In the genomic region with DNA sequence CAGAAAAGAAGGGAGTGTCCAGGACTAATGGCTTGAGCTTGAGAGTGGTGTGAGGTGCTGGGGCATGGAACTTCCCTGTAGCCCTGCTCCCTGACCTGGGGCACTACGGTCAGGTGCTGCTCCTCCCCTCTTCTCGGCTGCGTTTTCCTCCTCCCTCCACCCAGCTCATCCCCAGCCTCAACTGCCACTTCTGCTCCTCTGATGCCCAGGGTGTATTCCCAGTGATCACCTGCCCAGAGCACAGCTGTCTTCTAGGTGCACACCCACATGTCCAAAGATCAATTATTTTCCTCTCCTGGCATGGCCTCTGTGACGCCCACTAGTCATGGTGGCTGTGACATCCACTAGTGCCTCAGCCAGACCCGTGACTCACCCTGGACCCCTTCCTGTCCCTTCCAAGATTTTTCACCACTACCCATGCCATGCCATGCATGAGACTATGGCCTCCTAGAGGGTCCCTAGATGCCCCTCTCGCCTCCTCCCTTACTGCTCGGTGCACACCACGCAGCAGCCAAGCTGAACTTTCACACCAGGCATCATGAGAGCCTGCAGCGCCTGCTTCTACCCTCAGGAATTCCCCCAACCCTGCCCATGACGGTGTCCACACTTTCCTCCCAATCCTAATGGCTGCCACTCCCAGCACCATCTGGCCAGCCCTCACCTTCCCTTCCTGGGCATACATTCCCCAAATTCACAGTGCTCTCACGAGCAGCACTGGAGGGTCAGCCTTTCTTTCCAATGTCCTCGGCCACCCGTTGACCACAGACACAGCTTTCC, we compare ENCODE assay signal across 27 cellular contexts. TPM values are rescaled to one million over a fixed set of nuclear protein-coding genes. Genes with fewer than 3 reads are reported as not detected.
DNase-seq lines count a peak whose midpoint lies in the region; ATAC-seq, FAIRE-seq and TF ChIP-seq lines count a peak whose summit lies in the region.
"Had no signal": no experiment of that assay in that cellular context is flagged by ENCODE, and none has a peak within 500 bp of the region (broad histone marks: within the 10 kb centered on the region; RNA-seq: fewer than 3 reads in every experiment).

No MANE protein-coding gene starts in this region.

- H3K27me3 ChIP-seq in CD4-positive, CD25-positive, alpha-beta regulatory T cell (ENCODE audit: control insufficient read depth, insufficient read depth, low read length): no peaks in the 10 kb centered on the region
- H3K27me3 ChIP-seq in neural cell (ENCODE audit: insufficient read depth, low read depth, low read length) (no peaks in the 10 kb centered on the region), GM23338 (ENCODE audit: insufficient read depth) (no peaks in the 10 kb centered on the region)
- H3K27me3 ChIP-seq: colonic mucosa had no signal

- H3K27ac ChIP-seq in CD4-positive, CD25-positive, alpha-beta regulatory T cell (ENCODE audit: insufficient read depth, low read length, poor library complexity, severe bottlenecking): no peak overlapping the region
- H3K27ac ChIP-seq in RWPE1: peak overlapping the region; percentile 92
- no peak overlapping the region for H3K27ac ChIP-seq in kidney (ENCODE audit: low read depth in 2 of 2, low read length in 2 of 2)
- H3K27ac ChIP-seq in neural cell (ENCODE audit: low read length): peak overlapping the region; percentile 31
- H3K27ac ChIP-seq in GM23338 (ENCODE audit: low read depth): no peak overlapping the region
- H3K27ac ChIP-seq: C4-2B, colonic mucosa, skin epidermis, thoracic aorta had no signal

- peak overlapping the region; percentile 62 to 80 (median 80) for H3K27ac Mint-ChIP-seq in CD4-positive, CD25-positive, alpha-beta regulatory T cell
- H3K27ac Mint-ChIP-seq in GM23338: no peak overlapping the region
- H3K27ac Mint-ChIP-seq: activated naive CD4-positive, alpha-beta T cell treated with anti-CD3 and anti-CD28 coated beads, Interleukin-2, amount 50 U/mL, for 72 hours; activated T-cell treated with anti-CD3 and anti-CD28 coated beads, Interleukin-2, amount 50 U/mL, for 72 hours had no signal

- no peak for FAIRE-seq in kidney (lab: Jason Lieb, UNC)
- FAIRE-seq: endometrium, H54 had no signal

- H3K36me3 ChIP-seq in CD4-positive, CD25-positive, alpha-beta regulatory T cell (ENCODE audit: control insufficient read depth, insufficient read depth, low read length): no peaks in the 10 kb centered on the region
- H3K36me3 ChIP-seq in kidney (ENCODE audit: control insufficient read depth in 1 of 2, insufficient read depth in 2 of 2, low read length in 2 of 2): no peaks in the 10 kb centered on the region
- no peaks in the 10 kb centered on the region for H3K36me3 ChIP-seq in neural cell (ENCODE audit: insufficient read depth, low read length)
- no peaks in the 10 kb centered on the region for H3K36me3 ChIP-seq in GM23338 (ENCODE audit: insufficient read depth)
- H3K36me3 ChIP-seq: colonic mucosa, thoracic aorta had no signal

- peaks cover 0 to 34% (median 10%) of the 10 kb centered on the region in 4 donors for H3K4me1 Mint-ChIP-seq in CD4-positive, CD25-positive, alpha-beta regulatory T cell
- peaks cover 19% of the 10 kb centered on the region; the same call in 2 of the 3 replicates for H3K4me1 Mint-ChIP-seq in GM23338

- intact Hi-C loops in kidney (cut with DNase I): no loop called here

- H3K9me2 ChIP-seq in neural cell (ENCODE audit: insufficient read depth, low read length): no peaks in the 10 kb centered on the region
- no peaks in the 10 kb centered on the region for H3K9me2 ChIP-seq in GM23338 (ENCODE audit: insufficient read depth)

- H3K9ac ChIP-seq in kidney (ENCODE audit: low read length in 2 of 2) (no peak overlapping the region), neural cell (ENCODE audit: low read length) (no peak overlapping the region)

- DNase-seq in CD4-positive, CD25-positive, alpha-beta regulatory T cell: no peak
- DNase-seq in RWPE1 (ENCODE audit: low spot score) (no peak), kidney (peak; percentile 21), GM23338 (ENCODE audit: low spot score) (no peak), anterior cingulate cortex (lab: John Stamatoyannopoulos, UW) (no peak)
- DNase-seq: activated CD4-positive, CD25-positive, alpha-beta regulatory T cell treated with anti-CD3 and anti-CD28 coated beads, Interleukin-2, amount 50 U/mL, for 72 hours; activated T-cell treated with anti-CD3 and anti-CD28 coated beads, Interleukin-2, amount 50 U/mL, for 72 hours; colonic mucosa; KG1; mammary epithelial cell; NCI-H1694; NCI-H2171 treated with DMSO at 0.1 percent for 48 hours; NCI-H526; stimulated activated CD4-positive, alpha-beta T cell treated with anti-CD3 and anti-CD28 coated beads, Interleukin-2, amount 100 ng/mL, for 48 hours; stimulated activated naive CD4-positive, alpha-beta T cell had no signal

- ATAC-seq in CD4-positive, CD25-positive, alpha-beta regulatory T cell (ENCODE audit: low read depth in 2 of 2): no peak
- ATAC-seq in GM23338: no peak
- ATAC-seq in GM19023 (IDR thresholded peaks at IDR 0.05; ENCODE audit: unreplicated experiment): no peak
- no peak for ATAC-seq in HG02763 (IDR thresholded peaks at IDR 0.05; ENCODE audit: unreplicated experiment)
- ATAC-seq: activated naive CD4-positive, alpha-beta T cell treated with anti-CD3 and anti-CD28 coated beads, Interleukin-2, amount 50 U/mL, for 72 hours; activated T-cell treated with anti-CD3 and anti-CD28 coated beads, Interleukin-2, amount 50 U/mL, for 72 hours had no signal

- no peak for TF ChIP-seq CTCF in RWPE1 (conservative IDR thresholded peaks at IDR 0.05; ENCODE audit: low read depth)
- TF ChIP-seq CTCF in kidney (IDR thresholded peaks at IDR 0.05; ENCODE audit: borderline replicate concordance, extremely low read depth, insufficient read depth): no peak
- TF ChIP-seq CTCF in neural cell (IDR thresholded peaks at IDR 0.05; ENCODE audit: poor library complexity, severe bottlenecking): no peak
- no peak for TF ChIP-seq CTCF in GM23338 (conservative IDR thresholded peaks at IDR 0.05; ENCODE audit: low read depth in 2 of 2)

- peaks cover 3% of the 10 kb centered on the region for H3F3A ChIP-seq in neural cell (ENCODE audit: insufficient read depth, low read length, poor library complexity, severe bottlenecking)
- no peaks in the 10 kb centered on the region for H3F3A ChIP-seq in GM23338 (replicated peaks; ENCODE audit: low read depth)

- H3K9me3 ChIP-seq in CD4-positive, CD25-positive, alpha-beta regulatory T cell (ENCODE audit: control insufficient read depth in 2 of 2, low read length in 2 of 2): no peaks in the 10 kb centered on the region
- H3K9me3 ChIP-seq in kidney (ENCODE audit: control insufficient read depth in 1 of 2, low read length in 2 of 2): no peaks in the 10 kb centered on the region
- no peaks in the 10 kb centered on the region for H3K9me3 ChIP-seq in neural cell (ENCODE audit: low read length)
- H3K9me3 ChIP-seq: colonic mucosa, thoracic aorta had no signal

- no peak overlapping the region for H2AFZ ChIP-seq in neural cell (ENCODE audit: low read depth, low read length)
- H2AFZ ChIP-seq in GM23338: no peak overlapping the region

- no peak overlapping the region for H3K4me3 ChIP-seq in CD4-positive, CD25-positive, alpha-beta regulatory T cell (ENCODE audit: low read depth, low read length)
- H3K4me3 ChIP-seq in kidney (ENCODE audit: low read length in 2 of 2) (no peak overlapping the region), neural cell (ENCODE audit: low read length) (no peak overlapping the region), GM23338 (no peak overlapping the region)
- H3K4me3 ChIP-seq: colonic mucosa, skin epidermis, thoracic aorta had no signal

- no peaks in the 10 kb centered on the region for H4K20me1 ChIP-seq in neural cell (ENCODE audit: insufficient read depth)
- H4K20me1 ChIP-seq in GM23338 (replicated peaks; ENCODE audit: insufficient read depth): no peaks in the 10 kb centered on the region

- peaks cover 21% of the 10 kb centered on the region for H3K79me2 ChIP-seq in neural cell (replicated peaks; ENCODE audit: insufficient read depth, low read length)
- H3K79me2 ChIP-seq in GM23338 (replicated peaks; ENCODE audit: insufficient read depth): no peaks in the 10 kb centered on the region

- H3K4me3 Mint-ChIP-seq in CD4-positive, CD25-positive, alpha-beta regulatory T cell: no peak overlapping the region
- no peak overlapping the region; the same call in 2 of the 3 replicates for H3K4me3 Mint-ChIP-seq in GM23338
- H3K4me3 Mint-ChIP-seq: activated T-cell treated with anti-CD3 and anti-CD28 coated beads, Interleukin-2, amount 50 U/mL, for 72 hours had no signal

- TF ChIP-seq EP300 in neural cell (conservative IDR thresholded peaks at IDR 0.05; ENCODE audit: poor library complexity, severe bottlenecking): no peak

- POLR2A ChIA-PET in RWPE1 (lab: Yijun Ruan, JAX; ENCODE audit: low non-redundant PET): no interaction called here

- peaks cover 4% of the 10 kb centered on the region for H3K27me3 Mint-ChIP-seq in CD4-positive, CD25-positive, alpha-beta regulatory T cell
- H3K27me3 Mint-ChIP-seq in GM23338 (ENCODE audit: insufficient read depth, low read depth, poor library complexity): peaks cover 21% of the 10 kb centered on the region

- no peaks in the 10 kb centered on the region for H3K9me3 Mint-ChIP-seq in CD4-positive, CD25-positive, alpha-beta regulatory T cell
- H3K9me3 Mint-ChIP-seq in GM23338: peaks cover 2% of the 10 kb centered on the region; the same call in 2 of the 3 replicates
- H3K9me3 Mint-ChIP-seq: activated naive CD4-positive, alpha-beta T cell treated with anti-CD3 and anti-CD28 coated beads, Interleukin-2, amount 50 U/mL, for 72 hours; activated T-cell treated with anti-CD3 and anti-CD28 coated beads, Interleukin-2, amount 50 U/mL, for 72 hours had no signal

- peaks cover 17% of the 10 kb centered on the region for H3K4me1 ChIP-seq in CD4-positive, CD25-positive, alpha-beta regulatory T cell (ENCODE audit: control insufficient read depth, insufficient read depth, low read length, poor library complexity, severe bottlenecking)
- H3K4me1 ChIP-seq in kidney (ENCODE audit: control insufficient read depth in 1 of 2, insufficient read depth in 1 of 2, low read depth in 1 of 2, low read length in 2 of 2): peaks cover 5 to 11% of the 10 kb centered on the region in 2 donors
- H3K4me1 ChIP-seq in GM23338 (ENCODE audit: insufficient read depth): peaks cover 11% of the 10 kb centered on the region

- H3K36me3 Mint-ChIP-seq in CD4-positive, CD25-positive, alpha-beta regulatory T cell: no peaks in the 10 kb centered on the region
- no peaks in the 10 kb centered on the region for H3K36me3 Mint-ChIP-seq in GM23338 (ENCODE audit: low read depth)
- H3K36me3 Mint-ChIP-seq: activated naive CD4-positive, alpha-beta T cell treated with anti-CD3 and anti-CD28 coated beads, Interleukin-2, amount 50 U/mL, for 72 hours had no signal

- TF ChIP-seq RAD21 in neural cell (conservative IDR thresholded peaks at IDR 0.05): no peak

- CTCF ChIA-PET in RWPE1 (lab: Yijun Ruan, JAX): no interaction called here

- no peak overlapping the region for H3K4me2 ChIP-seq in neural cell (ENCODE audit: low read length)
- H3K4me2 ChIP-seq in GM23338: no peak overlapping the region

RNA-seq across cellular contexts. Expression of gene P2RX6, which starts 1.9 kb away (rescaled TPM):
- 0.59 TPM for total RNA-seq in CD4-positive, CD25-positive, alpha-beta regulatory T cell
- under 1 TPM in 1 of 4 donors, not detected in 3; 0.10 TPM for polyA plus RNA-seq in CD4-positive, CD25-positive, alpha-beta regulatory T cell
- total RNA-seq in kidney: 1.0 TPM
- 1.6 TPM for polyA plus RNA-seq in kidney (ENCODE audit: insufficient read depth, low read depth, low replicate concordance)
- polyA plus RNA-seq in neural cell: 0.17 and 0.48 TPM in 2 replicates
- polyA minus RNA-seq in neural cell: not detected in 2 replicates
- total RNA-seq in GM23338 (2014; rRNA removed; shearing (Covaris generic)): not detected in 2 replicates
- polyA plus RNA-seq in GM23338 (2016; fragmentation: Nextera tagmentation; extraction: Ambion mirVana): not detected in 2 replicates

RNA-seq across cellular contexts. Expression of gene THAP7, which starts 14.9 kb away (rescaled TPM):
- 41.7 TPM for total RNA-seq in CD4-positive, CD25-positive, alpha-beta regulatory T cell
- polyA plus RNA-seq in CD4-positive, CD25-positive, alpha-beta regulatory T cell: 10 to 100 TPM; 38.5 to 58.0 (median 47.4) TPM
- 25.5 TPM for total RNA-seq in kidney
- polyA plus RNA-seq in kidney (ENCODE audit: insufficient read depth, low read depth, low replicate concordance): 44.1 TPM
- polyA plus RNA-seq in neural cell: 28.7 and 47.4 TPM in 2 replicates
- 27.8 and 36.8 TPM in 2 replicates for polyA minus RNA-seq in neural cell
- total RNA-seq in GM23338 (2014; rRNA removed; shearing (Covaris generic)): 25.9 and 38.8 TPM in 2 replicates
- 20.4 and 21.8 TPM in 2 replicates for polyA plus RNA-seq in GM23338 (2016; fragmentation: Nextera tagmentation; extraction: Ambion mirVana)

RNA-seq across cellular contexts. Expression of gene SLC7A4, which starts 15.5 kb away (rescaled TPM):
- not detected for total RNA-seq in CD4-positive, CD25-positive, alpha-beta regulatory T cell
- under 1 TPM in 1 of 4 donors, not detected in 3; 0.09 TPM for polyA plus RNA-seq in CD4-positive, CD25-positive, alpha-beta regulatory T cell
- total RNA-seq in kidney: 0.57 TPM
- polyA plus RNA-seq in kidney (ENCODE audit: insufficient read depth, low read depth, low replicate concordance) (1.2 TPM), neural cell (not detected in 2 replicates), GM23338 (2016; fragmentation: Nextera tagmentation; extraction: Ambion mirVana) (0.09 and 0.44 TPM in 2 replicates)
- 0.35 TPM in 1 of 2 replicates, not detected in the other for polyA minus RNA-seq in neural cell
- 0.07 and 0.16 TPM in 2 replicates for total RNA-seq in GM23338 (2014; rRNA removed; shearing (Covaris generic))
- total RNA-seq: activated naive CD4-positive, alpha-beta T cell treated with anti-CD3 and anti-CD28 coated beads, Interleukin-2, amount 50 U/mL, for 72 hours; activated T-cell treated with anti-CD3 and anti-CD28 coated beads, Interleukin-2, amount 50 U/mL, for 72 hours; pulmonary artery endothelial cell had no signal

RNA-seq across cellular contexts. Expression of gene LRRC74B, which starts 28.9 kb away (rescaled TPM):
- total RNA-seq in CD4-positive, CD25-positive, alpha-beta regulatory T cell: 0.10 TPM
- polyA plus RNA-seq in CD4-positive, CD25-positive, alpha-beta regulatory T cell: not detected
- not detected for total RNA-seq in kidney
- polyA plus RNA-seq in kidney (ENCODE audit: insufficient read depth, low read depth, low replicate concordance) (not detected), neural cell (not detected in 2 replicates), GM23338 (2016; fragmentation: Nextera tagmentation; extraction: Ambion mirVana) (not detected in 2 replicates)
- polyA minus RNA-seq in neural cell: not detected in 2 replicates
- total RNA-seq in GM23338 (2014; rRNA removed; shearing (Covaris generic)): not detected in 2 replicates
- total RNA-seq: activated CD8-positive, alpha-beta memory T cell treated with anti-CD3 and anti-CD28 coated beads for 36 hours; activated naive CD4-positive, alpha-beta T cell treated with anti-CD3 and anti-CD28 coated beads, Interleukin-2, amount 50 U/mL, for 72 hours; activated T-cell treated with anti-CD3 and anti-CD28 coated beads, Interleukin-2, amount 50 U/mL, for 72 hours; colonic mucosa; mammary epithelial cell; pulmonary artery endothelial cell; thoracic aorta had no signal
- polyA plus RNA-seq: AG04450, mammary epithelial cell had no signal

RNA-seq across cellular contexts. Expression of gene LZTR1, which starts 34.7 kb away (rescaled TPM):
- total RNA-seq in CD4-positive, CD25-positive, alpha-beta regulatory T cell: 69.4 TPM
- polyA plus RNA-seq in CD4-positive, CD25-positive, alpha-beta regulatory T cell: 10 to 100 TPM in 3 of 4 donors, 1 to 10 TPM in 1; 9.6 to 12.1 (median 11.7) TPM
- 66.4 TPM for total RNA-seq in kidney
- polyA plus RNA-seq in kidney (ENCODE audit: insufficient read depth, low read depth, low replicate concordance) (24.3 TPM), neural cell (114 and 122 TPM in 2 replicates), GM23338 (2016; fragmentation: Nextera tagmentation; extraction: Ambion mirVana) (7.7 and 9.2 TPM in 2 replicates)
- 47.1 and 55.8 TPM in 2 replicates for polyA minus RNA-seq in neural cell
- total RNA-seq in GM23338 (2014; rRNA removed; shearing (Covaris generic)): 39.9 and 41.1 TPM in 2 replicates

Comparison
In these comparisons a context has a peak if more than half of its experiments do, and no peak if none do; other contexts are left out.
1. H3K27ac ChIP-seq: peak in RWPE1 (single experiment) and neural cell (single experiment); none in CD4-positive, CD25-positive, alpha-beta regulatory T cell (single experiment), kidney (0 of 2) and GM23338 (single experiment).